Comparison of ENCODE assay signal across 8 cellular contexts in the genomic region with DNA sequence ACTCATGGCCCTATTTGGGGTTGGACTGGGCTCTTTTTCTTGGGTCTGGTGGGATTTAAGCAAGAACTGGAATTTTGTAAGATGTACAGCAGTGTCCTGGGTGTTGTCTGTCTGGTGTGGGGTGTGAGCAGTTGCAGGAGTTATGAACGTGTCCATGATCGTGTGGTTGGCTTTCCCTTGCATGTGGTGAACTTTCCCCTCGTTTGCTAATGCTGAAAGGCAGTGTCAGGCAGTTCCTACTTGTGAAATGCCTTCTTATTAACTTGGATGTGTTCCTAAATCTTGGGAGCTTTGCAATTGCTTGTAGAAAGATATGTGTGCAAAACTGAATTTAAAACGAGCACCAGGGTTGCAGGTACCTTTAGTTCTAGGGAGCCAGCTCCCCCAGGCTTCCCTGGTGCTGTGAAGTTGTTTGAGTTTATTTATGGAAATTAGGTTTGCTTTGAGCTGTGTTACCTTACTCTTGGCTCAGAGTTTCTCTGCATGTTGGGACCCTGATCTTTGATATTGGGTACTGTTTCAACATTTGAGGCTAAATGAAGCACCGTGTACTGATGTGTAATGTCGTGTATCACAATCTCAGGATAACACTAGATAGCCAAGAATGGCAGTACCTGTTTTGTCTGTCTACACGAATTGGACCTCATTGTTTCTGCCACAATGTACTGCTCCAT. TPM values are rescaled to one million over a fixed set of nuclear protein-coding genes. Genes with fewer than 3 reads are reported as not detected.
DNase-seq lines count a peak whose midpoint lies in the region; ATAC-seq and TF ChIP-seq lines count a peak whose summit lies in the region.

No MANE protein-coding gene starts in this region.

- CTCF ChIA-PET in Calu3 (lab: Charles Lee), result no interaction called here

- peaks cover 10% of the 10 kb centered on the region for H3K4me1 ChIP-seq in Karpas-422 (ENCODE audit: low read length)

- peak overlapping the region; percentile 87 for H3K9ac ChIP-seq in Karpas-422 (ENCODE audit: low read length)

- H3K4me3 Mint-ChIP-seq in Calu3 (ENCODE audit: low read depth, unreplicated experiment) (peak overlapping the region; percentile 75), mesothelial cell of epicardium (peak overlapping the region; percentile 95)

- H3K4me1 Mint-ChIP-seq in Calu3 (ENCODE audit: low read depth, unreplicated experiment), result no peaks in the 10 kb centered on the region
- H3K4me1 Mint-ChIP-seq in mesothelial cell of epicardium, result peaks cover 18% of the 10 kb centered on the region

- H3K4me2 ChIP-seq in Karpas-422 (ENCODE audit: low read depth, low read length, poor library complexity, severe bottlenecking), result peak overlapping the region; percentile 83

- H3K36me3 ChIP-seq in Karpas-422 (ENCODE audit: insufficient read depth, low read length), result no peaks in the 10 kb centered on the region

- peak overlapping the region; percentile 78 for H2AFZ ChIP-seq in Karpas-422 (ENCODE audit: low read length)

- no peak for DNase-seq in Calu3
- DNase-seq in Karpas-422, result peak; percentile 40
- no peak for DNase-seq in mesothelial cell of epicardium (ENCODE audit: low spot score in 2 of 2, unreplicated experiment in 2 of 2)
- no peak for DNase-seq in NCI-H1092 (lab: John Stamatoyannopoulos, UW)

- no peak overlapping the region for H3K27ac ChIP-seq in Karpas-422 (ENCODE audit: low read length)
- peak overlapping the region; percentile 66 for H3K27ac ChIP-seq in cingulate gyrus (ENCODE audit: low read depth, low read length)

- H3K9me3 ChIP-seq in Karpas-422 (ENCODE audit: low read length), result no peaks in the 10 kb centered on the region

- BruUV-seq in Calu3 (replicated peaks; lab: Mats Ljungman, UMichigan), result TSS peak; percentile 83

- H3K27me3 Mint-ChIP-seq in Calu3 (ENCODE audit: unreplicated experiment) (peaks cover 10% of the 10 kb centered on the region), mesothelial cell of epicardium (ENCODE audit: low read depth) (peaks cover 9% of the 10 kb centered on the region)

- H3K9me2 ChIP-seq in Karpas-422 (replicated peaks; ENCODE audit: insufficient read depth, low read length), result no peaks in the 10 kb centered on the region

- H3K4me3 ChIP-seq in Karpas-422 (ENCODE audit: low read length), result peak overlapping the region; percentile 91

- TF ChIP-seq CTCF in Calu3 (IDR thresholded peaks at IDR 0.05; ENCODE audit: unreplicated experiment) (no peak), mesothelial cell of epicardium (IDR thresholded peaks at IDR 0.05; ENCODE audit: unreplicated experiment) (no peak)

- H3K9me3 Mint-ChIP-seq in Calu3 (ENCODE audit: low read depth, unreplicated experiment), result no peaks in the 10 kb centered on the region
- peaks cover 10% of the 10 kb centered on the region for H3K9me3 Mint-ChIP-seq in mesothelial cell of epicardium

- ATAC-seq in HG02571 (IDR thresholded peaks at IDR 0.05; ENCODE audit: unreplicated experiment) (no peak), HG02642 (IDR thresholded peaks at IDR 0.05; ENCODE audit: poor library complexity, unreplicated experiment) (no peak), HG03520 (IDR thresholded peaks at IDR 0.05; ENCODE audit: unreplicated experiment) (no peak)

- H3K79me2 ChIP-seq in Karpas-422 (ENCODE audit: low read length), result peaks cover 10% of the 10 kb centered on the region

- H4K20me1 ChIP-seq in Karpas-422 (ENCODE audit: insufficient read depth, low read depth, low read length), result no peaks in the 10 kb centered on the region

- peaks cover 17% of the 10 kb centered on the region for H3K36me3 Mint-ChIP-seq in Calu3 (ENCODE audit: insufficient read depth, unreplicated experiment)
- H3K36me3 Mint-ChIP-seq in mesothelial cell of epicardium, result peaks cover 6% of the 10 kb centered on the region

- no peaks in the 10 kb centered on the region for H3K27me3 ChIP-seq in Karpas-422 (ENCODE audit: low read length)

- H3K27ac Mint-ChIP-seq in Calu3 (ENCODE audit: unreplicated experiment) (peak overlapping the region; percentile 69), mesothelial cell of epicardium (peak overlapping the region; percentile 95)

- intact Hi-C loops in Calu3 (cut with micrococcal nuclease; ENCODE audit: unreplicated experiment), result loop anchor here (5.0 kb wide), 1 partner anchor 93 kb away; no protein-coding TSS in a partner anchor

RNA-seq across cellular contexts. Expression of a gene that starts 35.8 kb away (rescaled TPM):
- total RNA-seq in Calu3 (2022) (114 TPM in 2 replicates), mesothelial cell of epicardium (86.9 to 99.9 TPM (median 93.6 TPM) in 3 replicates)
- 156 and 355 TPM in 2 replicates for total RNA-seq in Karpas-422 (2014; rRNA removed; shearing (Covaris generic); ENCODE audit: low replicate concordance)
